23 cellular contexts compared by ENCODE assay signal in genomic region chr12:11656550-11656949, GRCh38. TPM values are rescaled to one million over a fixed set of nuclear protein-coding genes. Genes with fewer than 3 reads are reported as not detected.
DNase-seq lines count a peak whose midpoint lies in the region; ATAC-seq and TF ChIP-seq lines count a peak whose summit lies in the region.
"Had no signal": no experiment of that assay in that cellular context is flagged by ENCODE, and none has a peak within 500 bp of the region (broad histone marks: within the 10 kb centered on the region; RNA-seq: fewer than 3 reads in every experiment).

No MANE protein-coding gene starts in this region.

- TF ChIP-seq CTCF in neutrophil (IDR thresholded peaks at IDR 0.05), result no peak

- no peaks in the 10 kb centered on the region for H3K27me3 Mint-ChIP-seq in dendritic cell treated with granulocyte-macrophage colony-stimulating factor and Interleukin-4, amounts not matched to agents 40 ng/mL and 50 ng/mL, for 4 days
- H3K27me3 Mint-ChIP-seq: activated CD8-positive, alpha-beta memory T cell treated with anti-CD3 and anti-CD28 coated beads, Interleukin-2, amount 10 ng/mL, durations not matched to agents 7 days and 5 days; CD8-positive, alpha-beta memory T cell had no signal

- H3K4me3 ChIP-seq in BLaER1 treated with 17β-estradiol and CSF1 and Interleukin-3, amounts not matched to agents 10 nM and 100 nM, result no peak overlapping the region
- H3K4me3 ChIP-seq in neutrophil (ENCODE audit: low read depth in 1 of 2, low read length in 1 of 2), result peak overlapping the region; percentile 60 to 93
- H3K4me3 ChIP-seq: adrenal gland, HAP-1, heart right ventricle, right atrium auricular region had no signal

- H3K27ac Mint-ChIP-seq in dendritic cell treated with granulocyte-macrophage colony-stimulating factor and Interleukin-4, amounts not matched to agents 40 ng/mL and 50 ng/mL, for 4 days, result peak overlapping the region; percentile 64
- H3K27ac Mint-ChIP-seq: activated CD8-positive, alpha-beta memory T cell treated with anti-CD3 and anti-CD28 coated beads, Interleukin-2, amount 10 ng/mL, durations not matched to agents 7 days and 5 days had no signal

- H3K36me3 Mint-ChIP-seq in dendritic cell treated with granulocyte-macrophage colony-stimulating factor and Interleukin-4, amounts not matched to agents 40 ng/mL and 50 ng/mL, for 4 days (ENCODE audit: low read depth), result peaks cover 82% of the 10 kb centered on the region

- intact Hi-C loops in dendritic cell treated with granulocyte-macrophage colony-stimulating factor and Interleukin-4, amounts not matched to agents 40 ng/mL and 50 ng/mL, for 4 days (cut with micrococcal nuclease), result no loop called here
- intact Hi-C loops in left ventricle myocardium superior (cut with micrococcal nuclease), result loop anchor here (10.0 kb wide), 1 partner anchor 158 kb away; no protein-coding TSS in a partner anchor

- peaks cover 11 to 70% (median 41%) of the 10 kb centered on the region in 11 experiments for H3K36me3 ChIP-seq in BLaER1 treated with 17β-estradiol and CSF1 and Interleukin-3, amounts not matched to agents 10 nM and 100 nM
- peaks cover 2% of the 10 kb centered on the region for H3K36me3 ChIP-seq in neutrophil
- H3K36me3 ChIP-seq: HAP-1, right atrium auricular region had no signal

- no peaks in the 10 kb centered on the region for H3K27me3 ChIP-seq in BLaER1 treated with 17β-estradiol and CSF1 and Interleukin-3, amounts not matched to agents 10 nM and 100 nM
- no peaks in the 10 kb centered on the region for H3K27me3 ChIP-seq in neutrophil
- H3K27me3 ChIP-seq: adrenal gland, heart right ventricle, right atrium auricular region had no signal

- H3K27ac ChIP-seq in BLaER1 treated with 17β-estradiol and CSF1 and Interleukin-3, amounts not matched to agents 10 nM and 100 nM, result peak overlapping the region in 4 of 11 experiments; percentile 2 to 42 (median 8); a peak in 5 of 22 replicates
- peak overlapping the region; percentile 92 for H3K27ac ChIP-seq in neutrophil
- H3K27ac ChIP-seq: adrenal gland, right atrium auricular region had no signal

- no peak for ATAC-seq in left ventricle myocardium superior
- ATAC-seq: activated CD8-positive, alpha-beta memory T cell treated with anti-CD3 and anti-CD28 coated beads, Interleukin-2, amount 10 ng/mL, durations not matched to agents 7 days and 5 days; heart right ventricle; stimulated activated naive CD8-positive, alpha-beta T cell treated with anti-CD3 and anti-CD28 coated beads, Interleukin-15, Interleukin-2, amounts not matched to agents 100 U/mL and 50 U/mL, for 24 hours had no signal

- H3K9ac ChIP-seq in BLaER1 treated with 17β-estradiol and CSF1 and Interleukin-3, amounts not matched to agents 10 nM and 100 nM, result no peak overlapping the region

- no peaks in the 10 kb centered on the region for H3K9me3 ChIP-seq in BLaER1 treated with 17β-estradiol and CSF1 and Interleukin-3, amounts not matched to agents 10 nM and 100 nM (replicated peaks in 1 of 11)
- H3K9me3 ChIP-seq in neutrophil, result no peaks in the 10 kb centered on the region
- H3K9me3 ChIP-seq: adrenal gland, HAP-1, heart right ventricle, right atrium auricular region had no signal

- H3K4me3 Mint-ChIP-seq in dendritic cell treated with granulocyte-macrophage colony-stimulating factor and Interleukin-4, amounts not matched to agents 40 ng/mL and 50 ng/mL, for 4 days, result peak overlapping the region; percentile 59
- H3K4me3 Mint-ChIP-seq: activated CD8-positive, alpha-beta memory T cell treated with anti-CD3 and anti-CD28 coated beads, Interleukin-2, amount 10 ng/mL, durations not matched to agents 7 days and 5 days had no signal

- no peaks in the 10 kb centered on the region for H3K9me3 Mint-ChIP-seq in dendritic cell treated with granulocyte-macrophage colony-stimulating factor and Interleukin-4, amounts not matched to agents 40 ng/mL and 50 ng/mL, for 4 days
- H3K9me3 Mint-ChIP-seq: CD8-positive, alpha-beta memory T cell had no signal

- H3K4me1 ChIP-seq in BLaER1 treated with 17β-estradiol and CSF1 and Interleukin-3, amounts not matched to agents 10 nM and 100 nM, result peaks cover 70 to 88% (median 76%) of the 10 kb centered on the region in 10 experiments
- H3K4me1 ChIP-seq in neutrophil (ENCODE audit: control insufficient read depth in 1 of 2, insufficient read depth in 1 of 2, low read depth in 1 of 2, low read length in 1 of 2), result peaks cover 89 to 95% of the 10 kb centered on the region in 2 experiments

- peaks cover 86% of the 10 kb centered on the region for H3K4me1 Mint-ChIP-seq in dendritic cell treated with granulocyte-macrophage colony-stimulating factor and Interleukin-4, amounts not matched to agents 40 ng/mL and 50 ng/mL, for 4 days (ENCODE audit: low read depth)

- H3K4me2 ChIP-seq in BLaER1 treated with 17β-estradiol and CSF1 and Interleukin-3, amounts not matched to agents 10 nM and 100 nM, result peak overlapping the region; percentile 53 to 97 (median 92)

- DNase-seq in M059J (ENCODE audit: low read depth) (peak; percentile 70), GM19240 (ENCODE audit: insufficient read length, low spot score) (no peak), hippocampal formation (lab: John Stamatoyannopoulos, UW) (no peak), left ventricle myocardium superior (no peak)
- no peak for DNase-seq in effector CD4-positive, alpha-beta T cell
- DNase-seq: ACHN; activated CD4-positive, alpha-beta T cell treated with anti-CD3 and anti-CD28 coated beads for 4 hours; activated CD8-positive, alpha-beta memory T cell treated with anti-CD3 and anti-CD28 coated beads, Interleukin-2, amount 10 ng/mL, durations not matched to agents 7 days and 5 days; activated effector memory CD4-positive, alpha-beta T cell treated with Interleukin-2 at 50 U/mL for 16 hours; adrenal gland; CD8-positive, alpha-beta memory T cell; DND-41; effector memory CD4-positive, alpha-beta T cell; heart right ventricle; NCI-H1436 treated with DMSO at 0.1 percent for 48 hours; NCI-H82; stimulated activated naive CD8-positive, alpha-beta T cell treated with anti-CD3 and anti-CD28 coated beads, Interleukin-15, Interleukin-2, amounts not matched to agents 100 U/mL and 50 U/mL, for 24 hours; T1000 had no signal

- peaks cover 22 to 89% (median 74%) of the 10 kb centered on the region in 11 experiments; a peak in 19 of 22 replicates for H4K20me1 ChIP-seq in BLaER1 treated with 17β-estradiol and CSF1 and Interleukin-3, amounts not matched to agents 10 nM and 100 nM

RNA-seq across cellular contexts. Expression of gene ETV6, which starts 7.1 kb away (rescaled TPM):
- 4.7 and 11.5 TPM in 2 replicates for total RNA-seq in M059J (2014; rRNA removed; shearing (Covaris generic))
- 14.7 TPM for total RNA-seq in left ventricle myocardium superior

Comparison
In these comparisons a context has a peak if more than half of its experiments do, and no peak if none do; other contexts are left out.
1. H3K4me3 ChIP-seq: peak in neutrophil (2 of 2); none in BLaER1 treated with 17β-estradiol and CSF1 and Interleukin-3, amounts not matched to agents 10 nM and 100 nM (0 of 10).